In genomic region chr19:17720487-17720839, GRCh38 we compare ENCODE assay signal across 8 cellular contexts. TPM values are rescaled to one million over a fixed set of nuclear protein-coding genes. Genes with fewer than 3 reads are reported as not detected.
A peak's percentile ranks its signal among the peaks of the same experiment; 100 is the strongest.
DNase-seq lines count a peak whose midpoint lies in the region; TF ChIP-seq lines count a peak whose summit lies in the region.

No MANE protein-coding gene starts in this region.

- TF ChIP-seq CTCF in OCI-LY3 (IDR thresholded peaks at IDR 0.05; ENCODE audit: low read depth, low read length): no peak

- H3K79me2 ChIP-seq in OCI-LY3 (ENCODE audit: low read length): peaks cover 34% of the 10 kb centered on the region
- peaks cover 9% of the 10 kb centered on the region for H3K79me2 ChIP-seq in trophoblast cell (ENCODE audit: control insufficient read depth, insufficient read depth, low read length, poor library complexity)

- H3K4me1 ChIP-seq in CD8-positive, alpha-beta memory T cell (ENCODE audit: insufficient read depth, low read length): peaks cover 32% of the 10 kb centered on the region
- peaks cover 23% of the 10 kb centered on the region for H3K4me1 ChIP-seq in OCI-LY3 (ENCODE audit: low read length)
- H3K4me1 ChIP-seq in trophoblast cell (ENCODE audit: control insufficient read depth in 1 of 2, insufficient read depth in 2 of 2, low read length in 2 of 2): peaks cover 13 to 14% of the 10 kb centered on the region in 2 experiments

- H3K27me3 Mint-ChIP-seq in CD8-positive, alpha-beta memory T cell: peaks cover 0 to 2% of the 10 kb centered on the region in 2 donors

- H3K4me2 ChIP-seq in OCI-LY3 (ENCODE audit: low read length) (peak overlapping the region; percentile 99), trophoblast cell (ENCODE audit: low read length) (peak overlapping the region; percentile 77)

- H4K91ac ChIP-seq in trophoblast cell (ENCODE audit: low read depth, low read length): no peak overlapping the region

- H3K27ac ChIP-seq in CD8-positive, alpha-beta memory T cell (ENCODE audit: low read depth, low read length): peak overlapping the region; percentile 47
- no peak overlapping the region for H3K27ac ChIP-seq in OCI-LY3 (ENCODE audit: low read length)
- H3K27ac ChIP-seq in trophoblast cell (ENCODE audit: low read depth, low read length): no peak overlapping the region

- H3K36me3 ChIP-seq in CD8-positive, alpha-beta memory T cell (ENCODE audit: insufficient read depth, low read length): peaks cover 4% of the 10 kb centered on the region
- H3K36me3 ChIP-seq in OCI-LY3 (replicated peaks; ENCODE audit: low read depth, low read length) (peaks cover 21% of the 10 kb centered on the region), trophoblast cell (ENCODE audit: control insufficient read depth in 1 of 2, insufficient read depth in 2 of 2, low read length in 2 of 2) (peaks cover 18 to 22% of the 10 kb centered on the region in 2 experiments)

- H3K9me3 Mint-ChIP-seq in CD8-positive, alpha-beta memory T cell: no peaks in the 10 kb centered on the region

- DNase-seq in CD8-positive, alpha-beta memory T cell: no peak
- DNase-seq in epidermal melanocyte (ENCODE audit: insufficient read length, low spot score) (peak; percentile 13), trophoblast cell (no peak), HuH-7 (ENCODE audit: low spot score) (no peak), NCI-H146 treated with DMSO at 0.1 percent for 48 hours (lab: John Stamatoyannopoulos, UW; ENCODE audit: unreplicated experiment) (no peak), OCI-M1 (lab: John Stamatoyannopoulos, UW) (no peak), NAMALWA (ENCODE audit: low spot score) (no peak)

- H3K9ac ChIP-seq in OCI-LY3 (ENCODE audit: low read length): peak overlapping the region; percentile 85
- no peak overlapping the region for H3K9ac ChIP-seq in trophoblast cell (ENCODE audit: low read length)

- peak overlapping the region; percentile 83 for H3K4me3 ChIP-seq in CD8-positive, alpha-beta memory T cell (ENCODE audit: low read length)
- H3K4me3 ChIP-seq in OCI-LY3 (ENCODE audit: low read length): peak overlapping the region; percentile 94
- no peak overlapping the region for H3K4me3 ChIP-seq in trophoblast cell (ENCODE audit: low read depth, low read length)

- H2BK5ac ChIP-seq in trophoblast cell (ENCODE audit: low read depth, low read length, poor library complexity): no peak overlapping the region

- H3K36me3 Mint-ChIP-seq in CD8-positive, alpha-beta memory T cell: peaks cover 0 to 42% (median 8%) of the 10 kb centered on the region in 3 donors

- H3K4me1 Mint-ChIP-seq in CD8-positive, alpha-beta memory T cell: peaks cover 31 to 53% (median 33%) of the 10 kb centered on the region in 3 donors

- H3K27ac Mint-ChIP-seq in CD8-positive, alpha-beta memory T cell: peak overlapping the region; percentile 64 to 98 (median 86)

- CTCF ChIA-PET in CD8-positive, alpha-beta memory T cell (lab: Charles Lee): interaction anchor here (1.0 to 1.1 kb wide), 2 partner anchors 16 to 125 kb away, joined by 3 read pairs; no protein-coding TSS in a partner anchor

- no peaks in the 10 kb centered on the region for H3K9me3 ChIP-seq in CD8-positive, alpha-beta memory T cell (ENCODE audit: low read length)
- no peaks in the 10 kb centered on the region for H3K9me3 ChIP-seq in OCI-LY3 (ENCODE audit: insufficient read depth, low read length)
- H3K9me3 ChIP-seq in trophoblast cell (ENCODE audit: insufficient read depth, low read depth, low read length): no peaks in the 10 kb centered on the region

- no peak overlapping the region for H4K8ac ChIP-seq in trophoblast cell (ENCODE audit: low read depth, low read length)

- H2AFZ ChIP-seq in OCI-LY3 (ENCODE audit: low read depth, low read length) (no peak overlapping the region), trophoblast cell (ENCODE audit: insufficient read depth, low read length, poor library complexity) (no peak overlapping the region)

- no peaks in the 10 kb centered on the region for H3K27me3 ChIP-seq in CD8-positive, alpha-beta memory T cell (ENCODE audit: insufficient read depth, low read length, poor library complexity, severe bottlenecking)
- no peaks in the 10 kb centered on the region for H3K27me3 ChIP-seq in OCI-LY3 (ENCODE audit: low read depth, low read length)
- no peaks in the 10 kb centered on the region for H3K27me3 ChIP-seq in trophoblast cell (ENCODE audit: insufficient read depth, low read length)

- peak overlapping the region; percentile 83 to 94 (median 89) for H3K4me3 Mint-ChIP-seq in CD8-positive, alpha-beta memory T cell

- peaks cover 3% of the 10 kb centered on the region for H3K79me1 ChIP-seq in trophoblast cell (ENCODE audit: low read length)

- peak overlapping the region; percentile 85 for H3K4ac ChIP-seq in trophoblast cell (ENCODE audit: low read depth, low read length)

- peaks cover 21% of the 10 kb centered on the region for H4K20me1 ChIP-seq in OCI-LY3 (ENCODE audit: insufficient read depth, low read length)

- H2AK5ac ChIP-seq in trophoblast cell (ENCODE audit: low read length): no peak overlapping the region

- POLR2A ChIA-PET in CD8-positive, alpha-beta memory T cell (lab: Charles Lee): interaction anchor here (0.6 to 1.6 kb wide), 2 partner anchors 130 to 140 kb away, joined by 3 to 5 read pairs; no protein-coding TSS in a partner anchor

- H3K14ac ChIP-seq in trophoblast cell (ENCODE audit: low read length): no peak overlapping the region

- WGBS in trophoblast cell (ENCODE audit: extremely low coverage, insufficient coverage, insufficient read length): no CpG with 5 or more reads among the region's 6 CpGs

- H3K23ac ChIP-seq in trophoblast cell (ENCODE audit: low read length): no peak overlapping the region

- no peak overlapping the region for H2BK12ac ChIP-seq in trophoblast cell (ENCODE audit: low read length)

- no peak overlapping the region for H4K12ac ChIP-seq in trophoblast cell (ENCODE audit: low read depth, low read length)

- H2BK120ac ChIP-seq in trophoblast cell (ENCODE audit: insufficient read depth, low read length, poor library complexity): no peak overlapping the region

- H3K18ac ChIP-seq in trophoblast cell (ENCODE audit: low read length): no peak overlapping the region

RNA-seq across cellular contexts. Expression of gene MAP1S, which starts 1.2 kb away (rescaled TPM):
- 10 to 100 TPM; 66.1 to 72.3 TPM for total RNA-seq in CD8-positive, alpha-beta memory T cell
- 43.0 TPM for polyA plus RNA-seq in CD8-positive, alpha-beta memory T cell
- 41.8 and 44.0 TPM in 2 replicates for polyA plus RNA-seq in trophoblast cell (2013)

RNA-seq across cellular contexts. Expression of gene FCHO1, which starts 30.8 kb away (rescaled TPM):
- total RNA-seq in CD8-positive, alpha-beta memory T cell: 10 to 100 TPM; 37.7 to 38.7 TPM
- polyA plus RNA-seq in CD8-positive, alpha-beta memory T cell: 23.0 TPM
- polyA plus RNA-seq in trophoblast cell (2013): 0.88 and 0.90 TPM in 2 replicates

RNA-seq across cellular contexts. Expression of gene UNC13A, which starts 32.3 kb away (rescaled TPM):
- not detected for total RNA-seq in CD8-positive, alpha-beta memory T cell
- polyA plus RNA-seq in CD8-positive, alpha-beta memory T cell: not detected
- polyA plus RNA-seq in trophoblast cell (2013): 0.01 and 0.03 TPM in 2 replicates
